15 cellular contexts compared by ENCODE assay signal in genomic region chr3:131714585-131715220, GRCh38.
A peak's percentile ranks its signal among the peaks of the same experiment; 100 is the strongest.
DNase-seq lines count a peak whose midpoint lies in the region; ATAC-seq and TF ChIP-seq lines count a peak whose summit lies in the region.
"Had no signal": no experiment of that assay in that cellular context is flagged by ENCODE, and none has a peak within 500 bp of the region (broad histone marks: within the 10 kb centered on the region; RNA-seq: fewer than 3 reads in every experiment).

No MANE protein-coding gene starts in this region.

- no peak for TF ChIP-seq POLR2A in sigmoid colon (IDR thresholded peaks at IDR 0.05)
- TF ChIP-seq POLR2A in esophagus squamous epithelium (IDR thresholded peaks at IDR 0.05), result no peak

- H3K79me1 ChIP-seq in mesendoderm (ENCODE audit: low read length), result no peaks in the 10 kb centered on the region

- ATAC-seq in GM21529 (IDR thresholded peaks at IDR 0.05; ENCODE audit: unreplicated experiment), result peak; percentile 92
- ATAC-seq in HG03103 (IDR thresholded peaks at IDR 0.05; ENCODE audit: low read depth, unreplicated experiment), result peak; percentile 81
- ATAC-seq: left ventricle myocardium superior had no signal

- H3K27ac ChIP-seq in mesendoderm (ENCODE audit: low read depth, low read length) (no peak overlapping the region), sigmoid colon (no peak overlapping the region), esophagus squamous epithelium (no peak overlapping the region)
- H3K27ac ChIP-seq: coronary artery, ovary, upper lobe of left lung had no signal

- H3K23ac ChIP-seq in mesendoderm (ENCODE audit: low read length), result no peak overlapping the region

- no peak for TF ChIP-seq EP300 in sigmoid colon (IDR thresholded peaks at IDR 0.05)

- H3K36me3 ChIP-seq in mesendoderm (ENCODE audit: control insufficient read depth, insufficient read depth, low read length) (no peaks in the 10 kb centered on the region), sigmoid colon (no peaks in the 10 kb centered on the region), esophagus squamous epithelium (no peaks in the 10 kb centered on the region)
- H3K36me3 ChIP-seq: ovary, upper lobe of left lung had no signal

- no peak overlapping the region for H4K8ac ChIP-seq in mesendoderm (ENCODE audit: low read depth, low read length)

- peak overlapping the region; percentile 94 for H2BK15ac ChIP-seq in mesendoderm (replicated peaks; ENCODE audit: low read depth)

- H3K9me3 ChIP-seq in sigmoid colon, result no peaks in the 10 kb centered on the region
- H3K9me3 ChIP-seq in esophagus squamous epithelium, result no peaks in the 10 kb centered on the region
- H3K9me3 ChIP-seq: ovary, upper lobe of left lung had no signal

- no peak for DNase-seq in activated T-cell treated with anti-CD3 and anti-CD28 coated beads, Interleukin-2, amount 50 U/mL, for 24 hours
- DNase-seq in activated T-cell treated with anti-CD3 and anti-CD28 coated beads for 4 hours, result no peak
- no peak for DNase-seq in mesendoderm
- DNase-seq in stimulated activated CD4-positive, alpha-beta T cell treated with anti-CD3 and anti-CD28 coated beads, Interleukin-2, amount 100 ng/mL, for 48 hours, result no peak
- no peak for DNase-seq in sigmoid colon
- no peak for DNase-seq in esophagus squamous epithelium (lab: John Stamatoyannopoulos, UW)
- DNase-seq: DND-41, HCEC 1CT, left ventricle myocardium superior, ovary, T-helper 9 cell, upper lobe of left lung had no signal

- no peak overlapping the region for H3K4ac ChIP-seq in mesendoderm (ENCODE audit: low read depth, low read length)

- no peak overlapping the region for H2AK5ac ChIP-seq in mesendoderm (ENCODE audit: low read length)

- peak overlapping the region; percentile 9 for H3K27ac Mint-ChIP-seq in activated T-cell treated with anti-CD3 and anti-CD28 coated beads, Interleukin-2, amount 50 U/mL, for 24 hours

- peak overlapping the region; percentile 74 for H2BK120ac ChIP-seq in mesendoderm (ENCODE audit: low read depth, low read length)

- no peak overlapping the region for H2BK5ac ChIP-seq in mesendoderm (ENCODE audit: low read length)

- no peak overlapping the region for H3K9ac ChIP-seq in mesendoderm (ENCODE audit: low read length)

- H3K56ac ChIP-seq in mesendoderm (ENCODE audit: low read length), result no peak overlapping the region

- H4K5ac ChIP-seq in mesendoderm (ENCODE audit: low read length), result no peak overlapping the region

- H3K4me1 ChIP-seq in mesendoderm (ENCODE audit: control insufficient read depth, low read depth, low read length), result peaks cover 17% of the 10 kb centered on the region
- no peaks in the 10 kb centered on the region for H3K4me1 ChIP-seq in sigmoid colon
- peaks cover 0 to 6% (median 0%) of the 10 kb centered on the region in 3 donors for H3K4me1 ChIP-seq in esophagus squamous epithelium
- H3K4me1 ChIP-seq: upper lobe of left lung had no signal

- no peaks in the 10 kb centered on the region for H3K79me2 ChIP-seq in mesendoderm (ENCODE audit: control insufficient read depth, insufficient read depth, low read length)

- H3K36me3 Mint-ChIP-seq in activated T-cell treated with anti-CD3 and anti-CD28 coated beads, Interleukin-2, amount 50 U/mL, for 24 hours (ENCODE audit: low read depth), result no peaks in the 10 kb centered on the region

- no peak overlapping the region for H3K4me3 Mint-ChIP-seq in activated T-cell treated with anti-CD3 and anti-CD28 coated beads, Interleukin-2, amount 50 U/mL, for 24 hours

- no peaks in the 10 kb centered on the region for H3K9me3 Mint-ChIP-seq in activated T-cell treated with anti-CD3 and anti-CD28 coated beads, Interleukin-2, amount 50 U/mL, for 24 hours

- peaks cover 6% of the 10 kb centered on the region for H3K27me3 Mint-ChIP-seq in activated T-cell treated with anti-CD3 and anti-CD28 coated beads, Interleukin-2, amount 50 U/mL, for 24 hours

- intact Hi-C loops in sigmoid colon (cut with DNase I), result no loop called here
- intact Hi-C loops in esophagus squamous epithelium (cut with DNase I), result no loop called here

- peaks cover 7% of the 10 kb centered on the region for H3K4me1 Mint-ChIP-seq in activated T-cell treated with anti-CD3 and anti-CD28 coated beads, Interleukin-2, amount 50 U/mL, for 24 hours (ENCODE audit: low read depth)

- H3K18ac ChIP-seq in mesendoderm (ENCODE audit: low read length), result peak overlapping the region; percentile 70

- TF ChIP-seq CTCF in sigmoid colon (IDR thresholded peaks at IDR 0.05), result no peak
- TF ChIP-seq CTCF in esophagus squamous epithelium (IDR thresholded peaks at IDR 0.05), result no peak

- no peak overlapping the region for H3K4me3 ChIP-seq in mesendoderm (ENCODE audit: low read length)
- H3K4me3 ChIP-seq in sigmoid colon, result no peak overlapping the region
- no peak overlapping the region for H3K4me3 ChIP-seq in esophagus squamous epithelium
- H3K4me3 ChIP-seq: coronary artery, ovary, upper lobe of left lung had no signal

- WGBS in mesendoderm (ENCODE audit: extremely low coverage, insufficient coverage, low lambda C conversion rate), result no CpG with 5 or more reads among the region's 1 CpG
- 84 to 93% methylated on average over 1 of the region's 1 CpG for WGBS in sigmoid colon, 2 donors
- WGBS in esophagus squamous epithelium, 2 donors, result 60 to 79% methylated on average over 1 of the region's 1 CpG

- H3K4me2 ChIP-seq in mesendoderm (ENCODE audit: low read length), result no peak overlapping the region

- H3K27me3 ChIP-seq in mesendoderm (ENCODE audit: insufficient read depth, low read length, poor library complexity) (no peaks in the 10 kb centered on the region), sigmoid colon (no peaks in the 10 kb centered on the region), esophagus squamous epithelium (no peaks in the 10 kb centered on the region)
- H3K27me3 ChIP-seq: ovary, upper lobe of left lung had no signal
